8 cellular contexts compared by ENCODE assay signal in genomic region chr15:79233236-79233635, GRCh38. TPM values are rescaled to one million over a fixed set of nuclear protein-coding genes. Genes with fewer than 3 reads are reported as not detected.
"Had no signal": no experiment of that assay in that cellular context is flagged by ENCODE, and none has a peak within 500 bp of the region (broad histone marks: within the 10 kb centered on the region; RNA-seq: fewer than 3 reads in every experiment).

No MANE protein-coding gene starts in this region.

- H3K27ac ChIP-seq: HL-60 had no signal

- DNase-seq: H9, HCEC 1CT, HFFc6, KBM-7 had no signal

- H3K4me3 ChIP-seq: GM23338 had no signal

- ATAC-seq: GM23338, HepG2 had no signal

RNA-seq across cellular contexts. Expression of gene ANKRD34C, which starts 49.3 kb away (rescaled TPM):
- total RNA-seq: GM23338, H1, H9, HepG2, HFFc6 had no signal
